8 cellular contexts compared by ENCODE assay signal in the genomic region with DNA sequence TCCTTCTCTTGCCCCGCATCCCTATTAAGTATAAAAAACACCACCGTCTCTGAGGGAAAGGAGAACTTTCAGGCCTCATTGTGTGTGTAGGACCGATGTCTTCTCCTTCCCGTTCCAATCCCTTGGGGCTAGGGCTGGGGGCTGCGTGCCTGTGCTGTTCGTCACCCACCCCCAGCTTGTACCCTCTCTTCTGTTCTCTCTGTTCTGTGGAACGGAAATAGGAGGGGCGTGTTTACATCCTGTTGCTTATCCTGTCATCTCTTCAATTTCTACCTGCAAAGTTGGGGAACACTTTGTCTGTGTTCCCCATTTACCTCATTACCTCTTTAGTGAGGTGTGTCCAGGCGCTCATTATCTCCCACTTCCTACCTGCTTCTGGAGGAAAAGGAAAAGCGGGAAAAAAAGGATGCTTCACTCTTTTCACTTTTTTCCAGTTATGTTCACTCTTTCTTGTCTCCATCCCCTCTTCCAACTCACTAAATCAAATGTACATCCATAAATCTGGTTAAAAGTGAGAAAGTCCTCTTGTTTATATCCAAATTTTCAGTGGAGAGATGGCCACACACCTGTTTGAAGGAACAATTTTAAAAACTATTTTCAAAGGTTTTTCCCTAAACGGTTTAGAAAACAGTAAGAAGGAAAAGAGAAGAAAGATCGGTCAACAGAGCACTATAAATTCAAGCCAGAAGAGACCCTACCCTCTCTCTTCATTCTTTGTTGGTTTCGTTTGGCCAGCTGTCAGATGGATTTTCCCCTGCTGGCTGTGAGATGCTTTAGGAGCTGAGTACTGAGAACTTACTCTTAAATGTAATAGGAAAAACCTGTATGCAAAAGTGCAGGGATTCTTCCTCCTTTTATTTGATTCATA. TPM values are rescaled to one million over a fixed set of nuclear protein-coding genes. Genes with fewer than 3 reads are reported as not detected.
DNase-seq lines count a peak whose midpoint lies in the region; ATAC-seq and TF ChIP-seq lines count a peak whose summit lies in the region.

No MANE protein-coding gene starts in this region.

- peaks cover 45% of the 10 kb centered on the region for H3K36me3 Mint-ChIP-seq in activated T-cell treated with anti-CD3 and anti-CD28 coated beads, Interleukin-2, amount 50 U/mL, for 24 hours (ENCODE audit: low read depth)

- peak overlapping the region; percentile 98 for H3K4me2 ChIP-seq in DOHH2 (ENCODE audit: low read length)

- H3K4me3 ChIP-seq in DOHH2 (ENCODE audit: low read length), result peak overlapping the region; percentile 91
- H3K4me3 ChIP-seq in fibroblast of pulmonary artery (replicated peaks; ENCODE audit: low read depth, low read length), result peak overlapping the region; percentile 98
- H3K4me3 ChIP-seq in ovary, result peak overlapping the region; percentile 83

- peaks cover 39% of the 10 kb centered on the region for H3K36me3 ChIP-seq in DOHH2 (ENCODE audit: control insufficient read depth, low read length)
- H3K36me3 ChIP-seq in ovary, result peaks cover 4% of the 10 kb centered on the region

- peaks cover 22% of the 10 kb centered on the region for H4K20me1 ChIP-seq in DOHH2 (ENCODE audit: control insufficient read depth, insufficient read depth, low read depth, low read length)

- peak; percentile 32 for ATAC-seq in GM21723 (IDR thresholded peaks at IDR 0.05; ENCODE audit: unreplicated experiment)

- TF ChIP-seq POLR2A in ovary (IDR thresholded peaks at IDR 0.05), result no peak

- H3K9me3 Mint-ChIP-seq in activated T-cell treated with anti-CD3 and anti-CD28 coated beads, Interleukin-2, amount 50 U/mL, for 24 hours, result no peaks in the 10 kb centered on the region

- H3K4me1 Mint-ChIP-seq in activated T-cell treated with anti-CD3 and anti-CD28 coated beads, Interleukin-2, amount 50 U/mL, for 24 hours (ENCODE audit: low read depth), result peaks cover 71% of the 10 kb centered on the region

- 25 to 26% (median 25%) methylated on average over 13 of the region's 13 CpGs for WGBS in ovary, 3 donors

- TF ChIP-seq EP300 in ovary (IDR thresholded peaks at IDR 0.05), result no peak

- TF ChIP-seq CTCF in DOHH2 (IDR thresholded peaks at IDR 0.05; ENCODE audit: low read depth, low read length, poor library complexity, severe bottlenecking) (no peak), fibroblast of pulmonary artery (IDR thresholded peaks at IDR 0.05; ENCODE audit: low read length, missing control alignments) (no peak), ovary (IDR thresholded peaks at IDR 0.05) (no peak)

- H3K27me3 ChIP-seq in DOHH2 (ENCODE audit: control insufficient read depth, low read length) (no peaks in the 10 kb centered on the region), ovary (no peaks in the 10 kb centered on the region)

- peak; percentile 70 for DNase-seq in NCI-H69 (lab: John Stamatoyannopoulos, UW)
- DNase-seq in activated T-cell treated with anti-CD3 and anti-CD28 coated beads, Interleukin-2, amount 50 U/mL, for 24 hours, result peak; percentile 76
- DNase-seq in fibroblast of pulmonary artery (ENCODE audit: low read depth), result no peak
- peak in 4 of 5 donors; percentile 43 to 66 (median 54) for DNase-seq in ovary
- DNase-seq in glomerular visceral epithelial cell (ENCODE audit: extremely low spot score), result no peak
- DNase-seq in NCI-H2227 (lab: John Stamatoyannopoulos, UW; ENCODE audit: unreplicated experiment), result no peak

- H3K4me3 Mint-ChIP-seq in activated T-cell treated with anti-CD3 and anti-CD28 coated beads, Interleukin-2, amount 50 U/mL, for 24 hours, result peak overlapping the region; percentile 97

- intact Hi-C loops in ovary (cut with DNase I), result no loop called here

- H3K4me1 ChIP-seq in DOHH2 (ENCODE audit: control insufficient read depth, low read length) (peaks cover 63% of the 10 kb centered on the region), ovary (ENCODE audit: insufficient read depth) (peaks cover 11% of the 10 kb centered on the region)

- H3K27ac ChIP-seq in DOHH2 (ENCODE audit: low read depth, low read length) (peak overlapping the region; percentile 95), ovary (peak overlapping the region; percentile 74 to 86)

- peak overlapping the region; percentile 96 for H3K27ac Mint-ChIP-seq in activated T-cell treated with anti-CD3 and anti-CD28 coated beads, Interleukin-2, amount 50 U/mL, for 24 hours

- H3K9me3 ChIP-seq in DOHH2 (ENCODE audit: control insufficient read depth, insufficient read depth, low read length), result no peaks in the 10 kb centered on the region
- H3K9me3 ChIP-seq in ovary, result no peaks in the 10 kb centered on the region

- H3K9me2 ChIP-seq in DOHH2 (replicated peaks; ENCODE audit: control insufficient read depth, low read length), result no peaks in the 10 kb centered on the region

- peaks cover 45% of the 10 kb centered on the region for H3F3A ChIP-seq in DOHH2 (ENCODE audit: control insufficient read depth, insufficient read depth)

- peaks cover 32% of the 10 kb centered on the region for H3K79me2 ChIP-seq in DOHH2 (ENCODE audit: control insufficient read depth, low read length)

- H3K27me3 Mint-ChIP-seq in activated T-cell treated with anti-CD3 and anti-CD28 coated beads, Interleukin-2, amount 50 U/mL, for 24 hours, result no peaks in the 10 kb centered on the region

RNA-seq across cellular contexts. Expression of gene TXNIP, which starts 1.0 kb away (rescaled TPM):
- 1,000 to 10,000 TPM in 1 of 7 donors, 100 to 1,000 TPM in 6; 335 to 1,406 (median 617) TPM for total RNA-seq in ovary
- 1,000 to 10,000 TPM in 1 of 2 donors, 100 to 1,000 TPM in 1; 570 to 1,154 TPM for polyA plus RNA-seq in ovary

RNA-seq across cellular contexts. Expression of gene HJV, which starts 24.1 kb away (rescaled TPM):
- not detected for total RNA-seq in ovary
- polyA plus RNA-seq in ovary, result not detected

RNA-seq across cellular contexts. Expression of gene POLR3GL, which starts 32.9 kb away (rescaled TPM):
- 10 to 100 TPM; 16.7 to 27.9 (median 23.4) TPM for total RNA-seq in ovary
- polyA plus RNA-seq in ovary, result 10 to 100 TPM; 40.6 to 51.4 TPM

RNA-seq across cellular contexts. Expression of gene ANKRD34A, which starts 33.0 kb away (rescaled TPM):
- total RNA-seq in ovary, result 1 to 10 TPM in 6 of 7 donors, under 1 TPM in 1; 0.48 to 5.2 (median 3.1) TPM
- under 1 TPM; 0.50 to 0.62 TPM for polyA plus RNA-seq in ovary

RNA-seq across cellular contexts. Expression of gene LIX1L, which starts 39.6 kb away (rescaled TPM):
- total RNA-seq in ovary, result 100 to 1,000 TPM in 1 of 7 donors, 10 to 100 TPM in 6; 37.9 to 102 (median 73.9) TPM
- 10 to 100 TPM; 28.7 to 52.6 TPM for polyA plus RNA-seq in ovary

Comparison
In these comparisons a context has a peak if more than half of its experiments do, and no peak if none do; other contexts are left out.
1. DNase-seq: peak in NCI-H69 (single experiment), activated T-cell treated with anti-CD3 and anti-CD28 coated beads, Interleukin-2, amount 50 U/mL, for 24 hours (single experiment) and ovary (4 of 5); none in fibroblast of pulmonary artery (single experiment), glomerular visceral epithelial cell (single experiment) and NCI-H2227 (single experiment).
2. Peak in every context shown above with its lines, with median percentiles within 50 percentile points of each other: H3K4me3 ChIP-seq.